Comparison of ENCODE assay signal across 31 cellular contexts in the genomic region with DNA sequence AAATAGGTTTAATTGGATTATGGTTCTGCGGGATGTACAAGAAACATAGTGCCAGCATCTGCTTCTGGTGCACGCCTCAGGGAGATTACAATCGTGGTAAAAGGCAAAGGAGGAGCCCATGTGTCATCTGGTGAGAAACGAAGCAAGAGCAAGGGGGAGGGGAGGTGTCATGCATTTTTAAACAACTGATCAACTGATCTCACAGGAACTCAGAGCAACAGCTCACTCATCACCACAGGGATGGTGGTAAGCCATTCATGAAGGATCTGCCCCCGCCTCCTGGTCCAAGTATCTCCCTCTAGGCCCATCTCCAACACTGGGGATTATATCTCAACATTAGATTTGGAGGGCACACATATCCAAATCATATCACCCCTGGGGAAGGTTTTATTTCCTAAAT. TPM values are rescaled to one million over a fixed set of nuclear protein-coding genes. Genes with fewer than 3 reads are reported as not detected.
DNase-seq lines count a peak whose midpoint lies in the region; TF ChIP-seq lines count a peak whose summit lies in the region.
"Had no signal": no experiment of that assay in that cellular context is flagged by ENCODE, and none has a peak within 500 bp of the region (broad histone marks: within the 10 kb centered on the region; RNA-seq: fewer than 3 reads in every experiment).

No MANE protein-coding gene starts in this region.

- H3K27ac Mint-ChIP-seq in HFFc6, result no peak overlapping the region
- H3K27ac Mint-ChIP-seq in activated CD4-positive, alpha-beta T cell treated with anti-CD3 and anti-CD28 coated beads, Interleukin-2, amount 10 ng/mL, durations not matched to agents 7 days and 5 days, result no peak overlapping the region
- H3K27ac Mint-ChIP-seq: activated CD4-positive, alpha-beta T cell treated with anti-CD3 and anti-CD28 coated beads for 36 hours; activated naive CD8-positive, alpha-beta T cell treated with anti-CD3 and anti-CD28 coated beads for 36 hours; B cell; CD8-positive, alpha-beta T cell; nephron progenitor cell; stimulated activated effector memory CD8-positive, alpha-beta T cell treated with anti-CD3 and anti-CD28 coated beads, Interleukin-12 subunit alpha, Interleukin-12 subunit beta, amount 100 ng/mL, for 72 hours had no signal

- POLR2A ChIA-PET in activated CD4-positive, alpha-beta T cell treated with anti-CD3 and anti-CD28 coated beads, Interleukin-2, amount 10 ng/mL, durations not matched to agents 7 days and 5 days (lab: Charles Lee), result no interaction called here

- H3K27me3 Mint-ChIP-seq in HFFc6 (ENCODE audit: insufficient read depth), result no peaks in the 10 kb centered on the region
- peaks cover 11% of the 10 kb centered on the region for H3K27me3 Mint-ChIP-seq in activated CD4-positive, alpha-beta T cell treated with anti-CD3 and anti-CD28 coated beads, Interleukin-2, amount 10 ng/mL, durations not matched to agents 7 days and 5 days
- H3K27me3 Mint-ChIP-seq: activated naive CD8-positive, alpha-beta T cell treated with anti-CD3 and anti-CD28 coated beads for 36 hours had no signal

- H3K4me1 Mint-ChIP-seq in HFFc6 (ENCODE audit: low read depth), result peaks cover 20% of the 10 kb centered on the region
- no peaks in the 10 kb centered on the region for H3K4me1 Mint-ChIP-seq in activated CD4-positive, alpha-beta T cell treated with anti-CD3 and anti-CD28 coated beads, Interleukin-2, amount 10 ng/mL, durations not matched to agents 7 days and 5 days
- H3K4me1 Mint-ChIP-seq: activated CD4-positive, alpha-beta T cell treated with anti-CD3 and anti-CD28 coated beads for 36 hours; activated naive CD8-positive, alpha-beta T cell treated with anti-CD3 and anti-CD28 coated beads for 36 hours; B cell; stimulated activated effector memory CD8-positive, alpha-beta T cell treated with anti-CD3 and anti-CD28 coated beads, Interleukin-12 subunit alpha, Interleukin-12 subunit beta, amount 100 ng/mL, for 72 hours had no signal

- peak; percentile 6 for DNase-seq in ELR (ENCODE audit: low read depth)
- DNase-seq in NCI-H69 (lab: John Stamatoyannopoulos, UW), result peak; percentile 48
- DNase-seq in ecto neural progenitor cell (ENCODE audit: low spot score), result peak; percentile 39
- peak; percentile 9 for DNase-seq in iris pigment epithelial cell (ENCODE audit: low read depth)
- no peak for DNase-seq in NCI-H1694 treated with DMSO at 0.1 percent for 48 hours (lab: John Stamatoyannopoulos, UW)
- no peak for DNase-seq in HFFc6
- DNase-seq in DMS53 (lab: John Stamatoyannopoulos, UW), result no peak
- no peak for DNase-seq in activated CD4-positive, alpha-beta T cell treated with anti-CD3 and anti-CD28 coated beads, Interleukin-2, amount 10 ng/mL, durations not matched to agents 7 days and 5 days
- DNase-seq: ACHN; activated CD4-positive, alpha-beta T cell treated with anti-CD3 and anti-CD28 coated beads for 36 hours; activated CD8-positive, alpha-beta memory T cell treated with anti-CD3 and anti-CD28 coated beads for 24 hours; activated naive CD8-positive, alpha-beta T cell treated with anti-CD3 and anti-CD28 coated beads for 36 hours; activated T-cell treated with anti-CD3 and anti-CD28 coated beads for 4 hours; aorta; CD8-positive, alpha-beta T cell; heart right ventricle; KBM-7; left colon; NCI-H1092 treated with DMSO at 0.1 percent for 48 hours; NCI-H187 treated with DMSO at 0.1 percent for 48 hours; nephron progenitor cell; ovary; SHP77; stimulated activated CD4-positive, alpha-beta T cell treated with anti-CD3 and anti-CD28 coated beads, Interleukin-15, amount 100 ng/mL, for 24 hours; T-helper 2 cell; upper lobe of left lung had no signal

- no peak for TF ChIP-seq CTCF in HFFc6 (IDR thresholded peaks at IDR 0.05)

- CTCF ChIA-PET in activated CD4-positive, alpha-beta T cell treated with anti-CD3 and anti-CD28 coated beads, Interleukin-2, amount 10 ng/mL, durations not matched to agents 7 days and 5 days (lab: Charles Lee), result no interaction called here

- H3K36me3 Mint-ChIP-seq in HFFc6 (ENCODE audit: low read depth), result no peaks in the 10 kb centered on the region
- H3K36me3 Mint-ChIP-seq in activated CD4-positive, alpha-beta T cell treated with anti-CD3 and anti-CD28 coated beads, Interleukin-2, amount 10 ng/mL, durations not matched to agents 7 days and 5 days (ENCODE audit: low read depth), result no peaks in the 10 kb centered on the region
- H3K36me3 Mint-ChIP-seq: stimulated activated effector memory CD8-positive, alpha-beta T cell treated with anti-CD3 and anti-CD28 coated beads, Interleukin-12 subunit alpha, Interleukin-12 subunit beta, amount 100 ng/mL, for 72 hours had no signal

- no peaks in the 10 kb centered on the region for H3K9me3 Mint-ChIP-seq in HFFc6
- H3K9me3 Mint-ChIP-seq in activated CD4-positive, alpha-beta T cell treated with anti-CD3 and anti-CD28 coated beads, Interleukin-2, amount 10 ng/mL, durations not matched to agents 7 days and 5 days, result no peaks in the 10 kb centered on the region
- H3K9me3 Mint-ChIP-seq: activated naive CD8-positive, alpha-beta T cell treated with anti-CD3 and anti-CD28 coated beads for 36 hours; CD8-positive, alpha-beta T cell; nephron progenitor cell; stimulated activated effector memory CD8-positive, alpha-beta T cell treated with anti-CD3 and anti-CD28 coated beads, Interleukin-12 subunit alpha, Interleukin-12 subunit beta, amount 100 ng/mL, for 72 hours had no signal

- H3K4me3 Mint-ChIP-seq in HFFc6, result no peak overlapping the region
- no peak overlapping the region for H3K4me3 Mint-ChIP-seq in activated CD4-positive, alpha-beta T cell treated with anti-CD3 and anti-CD28 coated beads, Interleukin-2, amount 10 ng/mL, durations not matched to agents 7 days and 5 days
- H3K4me3 Mint-ChIP-seq: activated CD4-positive, alpha-beta T cell treated with anti-CD3 and anti-CD28 coated beads for 36 hours; activated naive CD8-positive, alpha-beta T cell treated with anti-CD3 and anti-CD28 coated beads for 36 hours; B cell; CD8-positive, alpha-beta T cell; nephron progenitor cell; stimulated activated effector memory CD8-positive, alpha-beta T cell treated with anti-CD3 and anti-CD28 coated beads, Interleukin-12 subunit alpha, Interleukin-12 subunit beta, amount 100 ng/mL, for 72 hours had no signal

RNA-seq across cellular contexts. Expression of a gene that starts 42.1 kb away (rescaled TPM):
- 10 to 100 TPM; 12.1 to 59.8 (median 52.2) TPM for total RNA-seq in HFFc6 (2021; fragmentation: NEBNext Ultra II Directional; extraction: Animal tissue kit (Norgen Biotek cat#: 25700))
- not detected for total RNA-seq in activated CD4-positive, alpha-beta T cell treated with anti-CD3 and anti-CD28 coated beads, Interleukin-2, amount 10 ng/mL, durations not matched to agents 7 days and 5 days
- total RNA-seq: activated CD4-positive, alpha-beta T cell treated with anti-CD3 and anti-CD28 coated beads for 36 hours; activated naive CD8-positive, alpha-beta T cell treated with anti-CD3 and anti-CD28 coated beads for 36 hours; CD8-positive, alpha-beta T cell; foreskin keratinocyte; HT-29; lung microvascular endothelial cell had no signal

Comparison
In these comparisons a context has a peak if more than half of its experiments do, and no peak if none do; other contexts are left out.
1. DNase-seq: peak in ELR (single experiment), NCI-H69 (single experiment), ecto neural progenitor cell (single experiment) and iris pigment epithelial cell (single experiment); none in NCI-H1694 treated with DMSO at 0.1 percent for 48 hours (single experiment), HFFc6 (single experiment), DMS53 (single experiment) and activated CD4-positive, alpha-beta T cell treated with anti-CD3 and anti-CD28 coated beads, Interleukin-2, amount 10 ng/mL, durations not matched to agents 7 days and 5 days (single experiment).
2. RNA of a gene that starts 42.1 kb away (total RNA-seq): 12.1 to 59.8 TPM in HFFc6; not detected in activated CD4-positive, alpha-beta T cell treated with anti-CD3 and anti-CD28 coated beads, Interleukin-2, amount 10 ng/mL, durations not matched to agents 7 days and 5 days; every median in the first group is over 10 times any median in the second.